ENCODE assay signal across 9 cellular contexts in the genomic region with DNA sequence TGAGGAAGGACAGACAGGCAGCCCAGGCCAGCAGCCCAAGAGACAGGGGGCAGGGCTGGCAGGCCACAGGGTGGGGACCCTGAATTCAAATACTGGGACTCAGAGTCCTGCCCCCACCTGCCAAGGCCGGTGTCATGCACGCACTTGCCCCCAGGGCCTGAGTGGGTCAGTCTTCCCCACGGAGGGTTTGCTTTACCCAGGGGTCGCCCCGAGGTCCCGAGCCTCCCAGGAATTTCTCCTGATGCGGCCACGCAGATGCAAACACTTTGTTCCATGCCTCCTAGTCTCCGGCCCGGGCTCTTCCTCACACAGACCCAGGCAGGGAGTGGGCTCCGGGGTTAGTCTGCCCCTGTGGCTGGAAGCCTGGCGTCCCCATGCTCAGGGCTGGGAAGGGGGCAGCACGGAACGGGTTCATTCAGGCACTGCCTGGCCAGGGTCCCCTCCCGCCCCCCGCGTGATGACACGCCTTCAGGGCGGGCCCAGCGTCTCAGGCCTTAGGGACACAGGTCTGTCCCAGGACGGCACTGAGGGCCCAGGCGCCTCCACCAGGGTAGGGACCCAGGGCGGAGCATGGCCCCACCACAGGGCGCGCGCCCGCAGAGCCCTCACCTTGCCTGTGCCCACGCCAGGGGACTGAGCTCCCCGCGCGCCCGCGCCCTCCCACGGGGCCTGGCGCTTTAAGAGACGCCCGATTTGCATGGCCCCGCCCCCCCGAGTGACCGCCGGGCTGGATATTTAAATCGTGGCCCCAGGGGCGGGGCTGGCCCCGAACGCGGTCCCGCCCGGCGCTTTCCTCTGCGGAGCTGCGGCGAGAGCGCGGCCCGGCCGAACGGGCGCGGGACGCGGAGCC. TPM values are rescaled to one million over a fixed set of nuclear protein-coding genes. Genes with fewer than 3 reads are reported as not detected.
A peak's percentile ranks its signal among the peaks of the same experiment; 100 is the strongest.
DNase-seq lines count a peak whose midpoint lies in the region; ATAC-seq, FAIRE-seq and TF ChIP-seq lines count a peak whose summit lies in the region.
"Had no signal": no experiment of that assay in that cellular context is flagged by ENCODE, and none has a peak within 500 bp of the region (broad histone marks: within the 10 kb centered on the region; RNA-seq: fewer than 3 reads in every experiment).

SNED1 (plus strand) TSS at position 763 of the 850 bp plus-strand sequence. CDS start 220 bp downstream, outside the sequence.

- H3K27ac ChIP-seq in skeletal muscle tissue (ENCODE audit: low read depth, low read length): peak within 1 kb of the TSS; percentile 98
- H3K27ac ChIP-seq: KMS-11 had no signal

- H3K27me3 ChIP-seq in bronchial epithelial cell (ENCODE audit: control insufficient read depth, insufficient read depth, low read length) (peaks cover 9% of the 10 kb centered on the region), skeletal muscle tissue (ENCODE audit: control insufficient read depth in 3 of 3, insufficient read depth in 3 of 3, low read length in 3 of 3) (no peaks in the 10 kb centered on the region)

- peak within 1 kb of the TSS; percentile 77 to 95 (median 89) for H3K9ac ChIP-seq in skeletal muscle tissue (ENCODE audit: low read depth in 1 of 3, low read length in 3 of 3)
- H3K9ac ChIP-seq: KMS-11 had no signal

- H3K9me3 ChIP-seq in skeletal muscle tissue (ENCODE audit: control insufficient read depth in 3 of 3, low read length in 3 of 3): peaks cover 0 to under 1% (median 0%) of the 10 kb centered on the region in 3 donors

- H3K36me3 ChIP-seq in bronchial epithelial cell (ENCODE audit: control insufficient read depth, insufficient read depth, low read length): no peaks in the 10 kb centered on the region
- peaks cover 5 to 24% (median 8%) of the 10 kb centered on the region in 3 donors for H3K36me3 ChIP-seq in skeletal muscle tissue (ENCODE audit: control insufficient read depth in 3 of 3, insufficient read depth in 3 of 3, low read length in 3 of 3)

- peak; percentile 63 for DNase-seq in DMS153 treated with DMSO at 0.1 percent for 48 hours (lab: John Stamatoyannopoulos, UW; ENCODE audit: unreplicated experiment)
- peak; percentile 68 for DNase-seq in LoVo (ENCODE audit: low spot score)
- DNase-seq in UCSD-AML1 (lab: John Stamatoyannopoulos, UW; ENCODE audit: unreplicated experiment): peak; percentile 84
- DNase-seq in bronchial epithelial cell (ENCODE audit: low read depth): peak; percentile 37
- DNase-seq in iPS-NIHi7 (ENCODE audit: extremely low spot score): peak; percentile 86
- no peak for DNase-seq in NCI-H524 treated with DMSO at 0.1 percent for 48 hours (lab: John Stamatoyannopoulos, UW)

- TF ChIP-seq CTCF in bronchial epithelial cell (IDR thresholded peaks at IDR 0.05; ENCODE audit: insufficient read depth, low read length, severe bottlenecking): no peak

- FAIRE-seq in bronchial epithelial cell (lab: Jason Lieb, UNC): no peak

- H3K4me1 ChIP-seq in skeletal muscle tissue (ENCODE audit: control insufficient read depth in 3 of 3, insufficient read depth in 3 of 3, low read length in 3 of 3): peaks cover 57 to 84% (median 64%) of the 10 kb centered on the region in 3 donors

- no peak for ATAC-seq in HG03039 (IDR thresholded peaks at IDR 0.05; ENCODE audit: unreplicated experiment)

- H3K4me3 ChIP-seq in bronchial epithelial cell (ENCODE audit: low read depth, low read length) (peak within 1 kb of the TSS; percentile 35), skeletal muscle tissue (ENCODE audit: low read length in 3 of 3) (peak within 1 kb of the TSS; percentile 65 to 81 (median 79))

RNA-seq across cellular contexts. Expression of gene SNED1, which starts in this region (rescaled TPM):
- total RNA-seq in bronchial epithelial cell (0.26 and 0.38 TPM in 2 replicates), skeletal muscle tissue (4.7 TPM)

Comparison
In these comparisons a context has a peak if more than half of its experiments do, and no peak if none do; other contexts are left out.
1. Peak in DNase-seq and H3K4me3 ChIP-seq in bronchial epithelial cell; RNA of the gene not detected or under 1 TPM.